Comparison of ENCODE assay signal across 20 cellular contexts in genomic region chr4:82773049-82773448, GRCh38. TPM values are rescaled to one million over a fixed set of nuclear protein-coding genes. Genes with fewer than 3 reads are reported as not detected.
A peak's percentile ranks its signal among the peaks of the same experiment; 100 is the strongest.
DNase-seq lines count a peak whose midpoint lies in the region; ATAC-seq and TF ChIP-seq lines count a peak whose summit lies in the region.
"Had no signal": no experiment of that assay in that cellular context is flagged by ENCODE, and none has a peak within 500 bp of the region (broad histone marks: within the 10 kb centered on the region; RNA-seq: fewer than 3 reads in every experiment).

No MANE protein-coding gene starts in this region.

- no peak overlapping the region for H4K8ac ChIP-seq in H9 (replicated peaks; ENCODE audit: insufficient read length, low read depth, low read length)

- no peaks in the 10 kb centered on the region for H3K36me3 ChIP-seq in prostate gland
- H3K36me3 ChIP-seq: SJSA1 had no signal

- no peaks in the 10 kb centered on the region for H3K9me3 Mint-ChIP-seq in H9

- no peaks in the 10 kb centered on the region for H3K79me2 ChIP-seq in H9 (ENCODE audit: insufficient read depth, low read length)

- TF ChIP-seq CTCF in H9 (conservative IDR thresholded peaks at IDR 0.05) (no peak), prostate gland (IDR thresholded peaks at IDR 0.05) (no peak)

- H3K9me3 ChIP-seq in H9 (ENCODE audit: control insufficient read depth, low read depth, low read length) (no peaks in the 10 kb centered on the region), prostate gland (no peaks in the 10 kb centered on the region)
- H3K9me3 ChIP-seq: SJSA1 had no signal

- no peaks in the 10 kb centered on the region for H3K36me3 Mint-ChIP-seq in H9 (ENCODE audit: insufficient read depth in 1 of 3, low read depth in 3 of 3)

- peaks cover 69% of the 10 kb centered on the region for H3K27me3 Mint-ChIP-seq in H9 (ENCODE audit: low read depth)

- H2AFZ ChIP-seq in H9 (ENCODE audit: low read length): no peak overlapping the region

- no peak overlapping the region for H2BK20ac ChIP-seq in H9 (ENCODE audit: low read depth, low read length, poor library complexity, severe bottlenecking)

- no peak overlapping the region for H3K9ac ChIP-seq in H9 (ENCODE audit: extremely low read depth, insufficient read length, low read length)
- H3K9ac ChIP-seq: KMS-11 had no signal

- DNase-seq in H9 (peak; percentile 8), caudate nucleus (lab: John Stamatoyannopoulos, UW) (peak in 37 of 61 donors; percentile 15 to 76 (median 49)), hypothalamus (lab: John Stamatoyannopoulos, UW) (peak in 29 of 51 donors; percentile 9 to 76 (median 37)), pons (ENCODE audit: low spot score) (peak; percentile 84), prostate gland (ENCODE audit: low spot score) (no peak), SHP77 treated with DMSO at 0.1 percent for 48 hours (lab: John Stamatoyannopoulos, UW) (no peak)
- DNase-seq: DMS53; GDM1; NCI-H1105 treated with DMSO at 0.1 percent for 48 hours; NCI-H2029 treated with DMSO at 0.1 percent for 48 hours; NCI-H226; NCI-H510A treated with DMSO at 0.1 percent for 48 hours; NCI-H774; NK-92 treated with Interleukin-12 subunit alpha and Interleukin-12 subunit beta, amount 100 ng/mL, for 24 hours had no signal

- H3K4me2 ChIP-seq in H9 (ENCODE audit: insufficient read depth, insufficient read length, low read length): no peak overlapping the region
- H3K4me2 ChIP-seq: KMS-11 had no signal

- no peak overlapping the region for H3K23ac ChIP-seq in H9 (ENCODE audit: insufficient read length, low read depth, low read length)

- H3K4me1 Mint-ChIP-seq in H9: peaks cover 3 to 4% of the 10 kb centered on the region in 2 experiments; a peak in 3 of 4 replicates
- H3K4me1 Mint-ChIP-seq: B cell had no signal

- WGBS in H9 (ENCODE audit: extremely low coverage, insufficient read length, low lambda C conversion rate): no CpG with 5 or more reads among the region's 4 CpGs
- 84% methylated on average over 4 of the region's 4 CpGs for WGBS in prostate gland

- H2AK5ac ChIP-seq in H9 (ENCODE audit: insufficient read length, low read length): no peak overlapping the region

- no peaks in the 10 kb centered on the region for H3K23me2 ChIP-seq in H9 (ENCODE audit: insufficient read length, low read depth, low read length, poor library complexity, severe bottlenecking)

- ATAC-seq in HG03039 (IDR thresholded peaks at IDR 0.05; ENCODE audit: unreplicated experiment) (no peak), HG03025 (IDR thresholded peaks at IDR 0.05; ENCODE audit: low FRiP score, unreplicated experiment) (no peak)
- ATAC-seq: Panc1 had no signal

- no peak overlapping the region for H2BK5ac ChIP-seq in H9 (ENCODE audit: insufficient read length, low read length)

- H2BK120ac ChIP-seq in H9 (ENCODE audit: low read depth, low read length, poor library complexity, severe bottlenecking): no peak overlapping the region

- no peak overlapping the region for H3K27ac ChIP-seq in H9 (ENCODE audit: insufficient read length, low read depth, low read length)
- H3K27ac ChIP-seq in caudate nucleus (ENCODE audit: low read depth, low read length): peak overlapping the region; percentile 91
- no peak overlapping the region for H3K27ac ChIP-seq in prostate gland
- H3K27ac ChIP-seq: KMS-11, SJSA1 had no signal

- H4K5ac ChIP-seq in H9 (ENCODE audit: insufficient read length, low read depth, low read length): no peak overlapping the region

- no peak overlapping the region for H2BK15ac ChIP-seq in H9 (ENCODE audit: low read depth, low read length)

- H3K27me3 ChIP-seq in H9 (ENCODE audit: insufficient read depth, low read length): no peaks in the 10 kb centered on the region; the same call in 1 of the 2 replicates
- no peaks in the 10 kb centered on the region for H3K27me3 ChIP-seq in prostate gland (replicated peaks; ENCODE audit: insufficient read depth)
- H3K27me3 ChIP-seq: SJSA1 had no signal

- H3K4ac ChIP-seq in H9 (ENCODE audit: low read depth, low read length): no peak overlapping the region

- no peak overlapping the region; a peak in 1 of 5 replicates for H3K4me3 Mint-ChIP-seq in H9
- H3K4me3 Mint-ChIP-seq: B cell had no signal

- intact Hi-C loops in prostate gland (cut with DNase I): no loop called here

- H2BK12ac ChIP-seq in H9 (ENCODE audit: insufficient read length, low read depth, low read length): no peak overlapping the region

- H3K27ac Mint-ChIP-seq in H9: no peak overlapping the region
- H3K27ac Mint-ChIP-seq: B cell had no signal

- H3K4me1 ChIP-seq in H9 (ENCODE audit: insufficient read depth, low read length) (no peaks in the 10 kb centered on the region), prostate gland (replicated peaks) (no peaks in the 10 kb centered on the region)
- H3K4me1 ChIP-seq: SJSA1 had no signal

- no peak overlapping the region for H3K4me3 ChIP-seq in prostate gland
- H3K4me3 ChIP-seq: SJSA1 had no signal

- H3K18ac ChIP-seq in H9 (ENCODE audit: insufficient read length, low read depth, low read length): no peak overlapping the region

- H3K14ac ChIP-seq in H9 (ENCODE audit: insufficient read depth, low read length): no peak overlapping the region

- H4K91ac ChIP-seq in H9 (ENCODE audit: insufficient read length, low read depth, low read length): no peak overlapping the region

- H3K56ac ChIP-seq in H9 (ENCODE audit: insufficient read length, low read depth, low read length): no peak overlapping the region

- H3T11ph ChIP-seq in H9 (ENCODE audit: low read length): no peak overlapping the region

- no peak for TF ChIP-seq POLR2A in prostate gland (IDR thresholded peaks at IDR 0.05)

- no peaks in the 10 kb centered on the region for H4K20me1 ChIP-seq in H9 (ENCODE audit: control insufficient read depth, insufficient read depth, insufficient read length)

- H3K79me1 ChIP-seq in H9 (ENCODE audit: insufficient read depth, low read depth, low read length, poor library complexity, severe bottlenecking): no peaks in the 10 kb centered on the region

RNA-seq across cellular contexts. Expression of gene SCD5, which starts 25.5 kb away (rescaled TPM):
- total RNA-seq in H9 (2021): 0.68 and 0.86 TPM in 2 replicates
- total RNA-seq in prostate gland: 100 to 1,000 TPM in 1 of 2 donors, 10 to 100 TPM in 1; 24.0 to 122 TPM
- total RNA-seq: B cell had no signal

Comparison
In these comparisons a context has a peak if more than half of its experiments do, and no peak if none do; other contexts are left out.
1. DNase-seq: peak in H9 (single experiment), caudate nucleus (37 of 61), hypothalamus (29 of 51) and pons (single experiment); none in prostate gland (single experiment) and SHP77 treated with DMSO at 0.1 percent for 48 hours (single experiment).
2. RNA of gene SCD5, which starts 25.5 kb away (total RNA-seq): 24.0 to 122 TPM in prostate gland; 0.68 to 0.86 TPM in H9; every median in the first group is over 10 times any median in the second.